15 cellular contexts compared by ENCODE assay signal in genomic region chr7:134552105-134552504, GRCh38. TPM values are rescaled to one million over a fixed set of nuclear protein-coding genes. Genes with fewer than 3 reads are reported as not detected.
DNase-seq lines count a peak whose midpoint lies in the region; ATAC-seq and TF ChIP-seq lines count a peak whose summit lies in the region.
"Had no signal": no experiment of that assay in that cellular context is flagged by ENCODE, and none has a peak within 500 bp of the region (broad histone marks: within the 10 kb centered on the region; RNA-seq: fewer than 3 reads in every experiment).

No MANE protein-coding gene starts in this region.

- no peak overlapping the region for H2AK5ac ChIP-seq in mesenchymal stem cell (ENCODE audit: low read length, severe bottlenecking)

- no peak overlapping the region for H2AFZ ChIP-seq in mesenchymal stem cell (ENCODE audit: low read depth, low read length)

- no peak overlapping the region for H3K23ac ChIP-seq in mesenchymal stem cell (ENCODE audit: low read length in 2 of 2)

- no peak overlapping the region for H3K27ac Mint-ChIP-seq in T-cell
- H3K27ac Mint-ChIP-seq: activated naive CD4-positive, alpha-beta T cell treated with anti-CD3 and anti-CD28 coated beads for 36 hours had no signal

- no peak for DNase-seq in GM06990 (ENCODE audit: extremely low read depth, insufficient read length)
- DNase-seq in NCI-H524 treated with DMSO at 0.1 percent for 48 hours (lab: John Stamatoyannopoulos, UW): peak; percentile 63
- no peak for DNase-seq in epithelial cell of proximal tubule (ENCODE audit: low read depth)
- DNase-seq in psoas muscle: peak in 1 of 2 donors; percentile 59
- no peak for DNase-seq in DMS53 treated with DMSO at 0.1 percent for 48 hours (lab: John Stamatoyannopoulos, UW; ENCODE audit: unreplicated experiment)
- no peak for DNase-seq in T-cell
- no peak for DNase-seq in mesenchymal stem cell
- no peak for DNase-seq in stimulated activated CD4-positive, alpha-beta T cell treated with anti-CD3 and anti-CD28 coated beads, Interleukin-15, amount 100 ng/mL, for 24 hours
- DNase-seq: activated naive CD4-positive, alpha-beta T cell treated with anti-CD3 and anti-CD28 coated beads for 36 hours; effector CD8-positive, alpha-beta T cell; NCI-H187; pancreas; upper lobe of left lung had no signal

- H3K4me2 ChIP-seq in mesenchymal stem cell (ENCODE audit: low read length, poor library complexity, severe bottlenecking): no peak overlapping the region

- no peak overlapping the region for H3K18ac ChIP-seq in mesenchymal stem cell (ENCODE audit: low read depth in 1 of 2, low read length in 2 of 2)

- H4K8ac ChIP-seq in mesenchymal stem cell (ENCODE audit: low read length): no peak overlapping the region

- no peak overlapping the region for H3K9ac ChIP-seq in mesenchymal stem cell (ENCODE audit: low read length)

- H3K9me3 Mint-ChIP-seq in T-cell: no peaks in the 10 kb centered on the region
- H3K9me3 Mint-ChIP-seq: activated naive CD4-positive, alpha-beta T cell treated with anti-CD3 and anti-CD28 coated beads for 36 hours had no signal

- H3K4ac ChIP-seq in mesenchymal stem cell (ENCODE audit: low read depth in 1 of 2, low read length in 2 of 2): no peak overlapping the region

- no peak overlapping the region for H2BK120ac ChIP-seq in mesenchymal stem cell (ENCODE audit: low read depth, low read length)

- H3K36me3 Mint-ChIP-seq in T-cell: no peaks in the 10 kb centered on the region

- intact Hi-C loops in psoas muscle (cut with DNase I): loop anchor here (2.0 to 5.0 kb wide), 2 partner anchors 50 to 119 kb away; no protein-coding TSS in a partner anchor

- H3K27ac ChIP-seq in psoas muscle (peak overlapping the region; percentile 42), mesenchymal stem cell (ENCODE audit: low read length, poor library complexity, severe bottlenecking) (no peak overlapping the region)
- H3K27ac ChIP-seq: pancreas, upper lobe of left lung had no signal

- H2BK15ac ChIP-seq in mesenchymal stem cell (ENCODE audit: low read depth, poor library complexity, severe bottlenecking): no peak overlapping the region

- H3K4me3 ChIP-seq in GM06990 (replicated peaks; ENCODE audit: low read depth, low read length) (no peak overlapping the region), epithelial cell of proximal tubule (ENCODE audit: low read depth, low read length) (no peak overlapping the region), psoas muscle (peak overlapping the region; percentile 73), mesenchymal stem cell (ENCODE audit: insufficient read depth in 1 of 2, low read depth in 1 of 2, low read length in 2 of 2) (no peak overlapping the region)
- H3K4me3 ChIP-seq: pancreas, Peyer's patch, upper lobe of left lung had no signal

- peaks cover 0 to 5% (median 3%) of the 10 kb centered on the region in 3 donors for H3K4me1 Mint-ChIP-seq in T-cell

- H3K79me1 ChIP-seq in mesenchymal stem cell (replicated peaks; ENCODE audit: low read length, poor library complexity, severe bottlenecking): no peaks in the 10 kb centered on the region

- H3K4me1 ChIP-seq in psoas muscle: peaks cover 20% of the 10 kb centered on the region
- H3K4me1 ChIP-seq in mesenchymal stem cell (ENCODE audit: control insufficient read depth, insufficient read depth, low read depth, low read length): peaks cover 3% of the 10 kb centered on the region
- H3K4me1 ChIP-seq: pancreas, Peyer's patch had no signal

- H3K27me3 Mint-ChIP-seq in T-cell: peaks cover 6 to 22% of the 10 kb centered on the region in 2 donors

- no peak overlapping the region for H2BK12ac ChIP-seq in mesenchymal stem cell (ENCODE audit: low read length in 2 of 2)

- H3K14ac ChIP-seq in mesenchymal stem cell (ENCODE audit: low read length in 2 of 2): no peak overlapping the region

- POLR2A ChIA-PET in T-cell (lab: Charles Lee): no interaction called here

- H3K9me3 ChIP-seq in psoas muscle (no peaks in the 10 kb centered on the region), mesenchymal stem cell (ENCODE audit: control insufficient read depth, low read length) (no peaks in the 10 kb centered on the region)
- H3K9me3 ChIP-seq: pancreas, Peyer's patch, upper lobe of left lung had no signal

- H3K4me3 Mint-ChIP-seq in T-cell: no peak overlapping the region
- H3K4me3 Mint-ChIP-seq: activated naive CD4-positive, alpha-beta T cell treated with anti-CD3 and anti-CD28 coated beads for 36 hours had no signal

- H3K27me3 ChIP-seq in GM06990 (replicated peaks; ENCODE audit: control insufficient read depth, insufficient read depth, low read length) (no peaks in the 10 kb centered on the region; the same call in 1 of the 2 replicates), psoas muscle (ENCODE audit: insufficient read depth in 3 of 3, low read length in 2 of 3) (no peaks in the 10 kb centered on the region), mesenchymal stem cell (ENCODE audit: control insufficient read depth in 1 of 2, insufficient read depth in 1 of 2, low read length in 2 of 2) (peaks cover 0 to 42% of the 10 kb centered on the region in 2 experiments)
- H3K27me3 ChIP-seq: pancreas, Peyer's patch, upper lobe of left lung had no signal

- peak; percentile 33 to 55 (median 48) for ATAC-seq in psoas muscle
- no peak for ATAC-seq in T-cell (replicated peaks in 1 of 4)
- ATAC-seq: activated CD4-positive, CD25-positive, alpha-beta regulatory T cell treated with anti-CD3 and anti-CD28 coated beads, Interleukin-2, amount 50 U/mL, for 24 hours; pancreas had no signal

- 23 to 38% (median 27%) methylated on average over 7 of the region's 7 CpGs for WGBS in psoas muscle, 3 donors
- 70% methylated on average over 7 of the region's 7 CpGs for WGBS in mesenchymal stem cell

- no peaks in the 10 kb centered on the region for H3K36me3 ChIP-seq in GM06990 (ENCODE audit: control insufficient read depth, insufficient read depth, low read length)
- peaks cover 0 to 16% of the 10 kb centered on the region in 2 donors for H3K36me3 ChIP-seq in psoas muscle (ENCODE audit: insufficient read depth in 1 of 2, low read depth in 1 of 2)
- H3K36me3 ChIP-seq in mesenchymal stem cell (ENCODE audit: control insufficient read depth in 1 of 2, insufficient read depth in 2 of 2, low read depth in 1 of 2, low read length in 2 of 2): no peaks in the 10 kb centered on the region
- H3K36me3 ChIP-seq: pancreas, Peyer's patch, upper lobe of left lung had no signal

- CTCF ChIA-PET in T-cell (lab: Charles Lee): interaction anchor here in 1 of 2 donors (1.1 kb wide), 1 partner anchor 120 kb away, joined by 3 read pairs; no protein-coding TSS in a partner anchor

- no peak overlapping the region for H2BK5ac ChIP-seq in mesenchymal stem cell (ENCODE audit: low read depth, low read length, poor library complexity, severe bottlenecking)

- no peak overlapping the region for H4K91ac ChIP-seq in mesenchymal stem cell (ENCODE audit: low read length)

- TF ChIP-seq CTCF in GM06990 (IDR thresholded peaks at IDR 0.05; ENCODE audit: insufficient read depth, low read length, poor library complexity, severe bottlenecking) (peak; percentile 21), epithelial cell of proximal tubule (conservative IDR thresholded peaks at IDR 0.05; ENCODE audit: low read depth, low read length) (peak; percentile 45), psoas muscle (IDR thresholded peaks at IDR 0.05) (peak; percentile 41)

RNA-seq across cellular contexts. Expression of gene AKR1B15, which starts 3.2 kb away (rescaled TPM):
- total RNA-seq in epithelial cell of proximal tubule (not detected in 2 replicates), psoas muscle (10 to 100 TPM; 16.3 to 49.9 (median 36.9) TPM), T-cell (not detected)
- 10 to 100 TPM in 2 of 3 donors, 1 to 10 TPM in 1; 6.5 to 16.5 (median 13.5) TPM for polyA plus RNA-seq in psoas muscle
- polyA plus RNA-seq in mesenchymal stem cell (2013, experiment 1 of 2): not detected
- not detected for polyA plus RNA-seq in mesenchymal stem cell (2013, experiment 2 of 2)
- total RNA-seq: activated naive CD4-positive, alpha-beta T cell treated with anti-CD3 and anti-CD28 coated beads for 36 hours; upper lobe of left lung had no signal
- polyA plus RNA-seq: pancreas had no signal

RNA-seq across cellular contexts. Expression of gene AKR1B10, which starts 24.7 kb away (rescaled TPM):
- total RNA-seq in epithelial cell of proximal tubule (not detected in 2 replicates), psoas muscle (10 to 100 TPM in 3 of 4 donors, 1 to 10 TPM in 1; 9.0 to 29.5 (median 20.7) TPM), T-cell (under 1 TPM in 2 of 5 donors, not detected in 3; 0.32 to 0.33 TPM)
- polyA plus RNA-seq in psoas muscle: 10 to 100 TPM in 2 of 3 donors, 1 to 10 TPM in 1; 7.2 to 19.2 (median 10.1) TPM
- polyA plus RNA-seq in mesenchymal stem cell (2013, experiment 1 of 2): 0.19 TPM
- polyA plus RNA-seq in mesenchymal stem cell (2013, experiment 2 of 2): 0.19 TPM
- total RNA-seq: activated naive CD4-positive, alpha-beta T cell treated with anti-CD3 and anti-CD28 coated beads for 36 hours had no signal

Comparison
In these comparisons a context has a peak if more than half of its experiments do, and no peak if none do; other contexts are left out.
1. ATAC-seq: peak in psoas muscle (4 of 4); none in T-cell (0 of 4).
2. RNA of gene AKR1B15, which starts 3.2 kb away (total RNA-seq): 16.3 to 49.9 TPM in psoas muscle; not detected in epithelial cell of proximal tubule and not detected in T-cell; every median in the first group is over 10 times any median in the second.
3. RNA of gene AKR1B10, which starts 24.7 kb away (total RNA-seq): 9.0 to 29.5 TPM in psoas muscle; 0.32 to 0.33 TPM in T-cell and not detected in epithelial cell of proximal tubule; every median in the first group is over 4 times any median in the second.
4. Peak in every context shown above with its lines, with median percentiles within 50 percentile points of each other: CTCF ChIP-seq.